In the genomic region with DNA sequence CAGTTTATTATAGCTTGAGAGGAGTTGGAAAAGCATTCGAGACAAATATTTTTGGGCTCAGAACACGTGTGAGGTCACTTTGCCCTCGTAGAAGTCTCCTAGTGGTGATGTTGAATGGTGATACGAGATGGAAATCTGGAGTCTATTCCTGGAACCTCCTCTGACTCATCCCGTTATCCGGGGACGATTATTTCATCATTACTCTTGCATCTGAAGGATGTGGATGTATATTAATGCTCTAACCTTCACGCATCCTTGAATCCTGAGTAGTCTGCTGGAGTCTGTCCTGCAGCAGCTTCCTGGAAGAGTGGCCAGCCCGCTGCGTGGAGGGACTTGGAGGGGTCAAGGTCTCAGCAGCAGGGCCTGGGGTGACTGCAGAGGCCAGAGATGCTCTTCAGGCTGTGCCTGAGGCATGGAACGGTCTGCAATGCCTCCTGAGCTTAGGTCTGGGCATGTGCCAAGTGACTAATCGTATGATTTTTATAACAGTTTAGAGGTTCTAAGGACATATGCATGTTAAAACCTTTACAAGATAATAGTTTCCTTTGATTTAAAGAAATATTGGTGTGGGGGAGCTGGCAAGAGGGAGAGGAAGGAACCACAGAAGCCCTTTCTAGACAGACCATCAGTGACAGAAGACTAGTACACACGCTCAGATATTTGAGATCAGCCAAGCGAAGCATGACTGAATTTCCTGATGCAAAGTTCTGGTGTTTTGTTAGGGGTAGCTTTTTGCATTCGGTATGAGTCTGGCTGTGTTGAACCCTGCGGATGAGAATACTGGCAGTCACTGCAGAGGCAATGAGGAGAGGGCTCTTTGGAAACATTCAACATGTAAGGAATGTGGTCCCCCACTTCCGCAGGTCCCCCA, we compare ENCODE assay signal across 10 cellular contexts.
A peak's percentile ranks its signal among the peaks of the same experiment; 100 is the strongest.
DNase-seq lines count a peak whose midpoint lies in the region; ATAC-seq, FAIRE-seq and TF ChIP-seq lines count a peak whose summit lies in the region.
"Had no signal": no experiment of that assay in that cellular context is flagged by ENCODE, and none has a peak within 500 bp of the region (broad histone marks: within the 10 kb centered on the region; RNA-seq: fewer than 3 reads in every experiment).

No MANE protein-coding gene starts in this region.

- TF ChIP-seq CTCF in choroid plexus epithelial cell (conservative IDR thresholded peaks at IDR 0.05; ENCODE audit: low read depth, low read length) = no peak

- DNase-seq in choroid plexus epithelial cell (ENCODE audit: low read depth) = peak; percentile 60
- DNase-seq in urothelium cell line (ENCODE audit: low spot score) = peak; percentile 80
- no peak for DNase-seq in GOT3 (lab: John Stamatoyannopoulos, UW)
- no peak for DNase-seq in globus pallidus (ENCODE audit: low spot score)
- DNase-seq: activated gamma-delta T cell; stimulated activated CD4-positive, alpha-beta T cell treated with anti-CD3 and anti-CD28 coated beads, Interleukin-4, amount 100 ng/mL, for 24 hours had no signal

- no peak overlapping the region for H3K4me3 ChIP-seq in choroid plexus epithelial cell (ENCODE audit: low read depth, low read length)

- FAIRE-seq in urothelium cell line (lab: Jason Lieb, UNC) = no peak

- peak; percentile 81 for ATAC-seq in GM18909 (IDR thresholded peaks at IDR 0.05; ENCODE audit: poor library complexity, unreplicated experiment)
- ATAC-seq in HG03432 (IDR thresholded peaks at IDR 0.05; ENCODE audit: unreplicated experiment) = peak; percentile 78
- ATAC-seq in GM19035 (IDR thresholded peaks at IDR 0.05; ENCODE audit: unreplicated experiment) = no peak
- ATAC-seq: Panc1 had no signal

Comparison
In these comparisons a context has a peak if more than half of its experiments do, and no peak if none do; other contexts are left out.
1. DNase-seq: peak in choroid plexus epithelial cell (single experiment) and urothelium cell line (single experiment); none in GOT3 (single experiment) and globus pallidus (single experiment).